ENCODE assay signal across 17 cellular contexts in the genomic region with DNA sequence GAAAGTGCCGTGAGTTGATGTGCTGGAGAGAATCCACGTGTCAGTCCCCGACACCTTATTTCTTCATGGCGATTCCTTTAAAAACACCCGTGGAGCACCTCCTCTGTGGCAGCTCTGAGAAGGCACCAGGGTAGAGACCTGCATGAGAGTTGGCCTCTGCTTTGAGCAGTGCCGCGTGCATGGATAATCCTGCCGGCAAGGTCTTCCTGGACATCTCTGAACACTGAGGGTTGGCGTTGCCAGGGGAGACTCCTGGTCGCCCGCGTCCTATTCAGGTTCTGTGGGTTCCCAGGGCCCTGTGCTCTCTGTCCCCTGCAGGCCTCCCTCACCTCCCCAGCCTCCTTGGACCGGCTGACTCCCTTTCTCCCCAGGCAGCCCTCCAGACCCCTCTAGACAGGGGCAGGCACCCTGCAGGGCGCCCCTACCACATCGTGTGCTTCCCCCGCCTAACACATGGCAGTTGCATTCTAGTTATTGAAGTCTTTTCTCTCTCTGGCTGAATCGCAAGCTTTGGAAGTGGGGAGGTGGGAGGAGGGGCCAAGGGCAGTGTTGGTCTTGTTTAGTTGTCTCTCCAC.
"Had no signal": no experiment of that assay in that cellular context is flagged by ENCODE, and none has a peak within 500 bp of the region (broad histone marks: within the 10 kb centered on the region; RNA-seq: fewer than 3 reads in every experiment).

No MANE protein-coding gene starts in this region.

- DNase-seq: cerebellar nuclear complex; colonic mucosa; dermis blood vessel endothelial cell; erythroblast; foreskin keratinocyte; left ventricle myocardium superior; mammary epithelial cell; naive thymus-derived CD4-positive, alpha-beta T cell; small intestine; stimulated activated CD4-positive, alpha-beta T cell treated with anti-CD3 and anti-CD28 coated beads, Interleukin-12 subunit alpha, Interleukin-12 subunit beta, amount 100 ng/mL, for 4 hours; stimulated activated naive CD4-positive, alpha-beta T cell; thyroid gland; uterus had no signal

- H3K27ac ChIP-seq: colonic mucosa, foreskin keratinocyte, hepatocyte, suprapubic skin, thyroid gland, uterus had no signal

- H3K36me3 Mint-ChIP-seq: naive thymus-derived CD4-positive, alpha-beta T cell; type B pancreatic cell had no signal

- H3K4me3 Mint-ChIP-seq: naive thymus-derived CD4-positive, alpha-beta T cell; type B pancreatic cell had no signal

- H3K27me3 ChIP-seq: colonic mucosa, foreskin keratinocyte, hepatocyte, suprapubic skin, thyroid gland, uterus had no signal

- H3K27ac Mint-ChIP-seq: type B pancreatic cell had no signal

- H2AFZ ChIP-seq: hepatocyte had no signal

- H3K36me3 ChIP-seq: colonic mucosa, suprapubic skin, thyroid gland, uterus had no signal

- ATAC-seq: foreskin keratinocyte; left colon; left ventricle myocardium superior; naive thymus-derived CD4-positive, alpha-beta T cell had no signal

- H3K4me3 ChIP-seq: colonic mucosa, hepatocyte, suprapubic skin, thyroid gland, uterus had no signal

- H3K4me1 ChIP-seq: colonic mucosa, foreskin keratinocyte, suprapubic skin, thyroid gland, uterus had no signal

- H3K9me3 ChIP-seq: colonic mucosa, suprapubic skin, thyroid gland, uterus had no signal

- H3K9me3 Mint-ChIP-seq: type B pancreatic cell had no signal

- H3K4me2 ChIP-seq: hepatocyte had no signal
